ENCODE assay signal across 20 cellular contexts in the genomic region with DNA sequence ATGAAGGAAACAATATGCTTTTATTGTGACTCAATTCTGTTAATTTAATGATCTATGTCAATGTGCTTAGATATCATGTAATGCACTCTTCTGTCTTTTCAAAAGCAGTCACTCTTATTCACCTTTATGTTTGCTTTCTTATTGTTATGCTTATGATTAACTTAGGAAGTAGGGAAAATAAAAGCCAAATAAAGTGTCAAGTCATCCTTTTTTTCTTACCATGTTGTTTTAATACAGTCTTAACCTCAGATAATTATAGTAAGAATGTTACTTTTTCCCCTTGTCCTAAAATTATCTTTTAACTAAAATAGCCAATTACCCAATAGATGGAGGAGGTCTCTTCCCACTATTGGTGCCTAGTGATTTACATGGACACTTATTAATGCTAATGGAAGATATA.
A peak's percentile ranks its signal among the peaks of the same experiment; 100 is the strongest.
DNase-seq lines count a peak whose midpoint lies in the region; ATAC-seq, FAIRE-seq and TF ChIP-seq lines count a peak whose summit lies in the region.
"Had no signal": no experiment of that assay in that cellular context is flagged by ENCODE, and none has a peak within 500 bp of the region (broad histone marks: within the 10 kb centered on the region; RNA-seq: fewer than 3 reads in every experiment).

No MANE protein-coding gene starts in this region.

- CTCF ChIA-PET in K562 (lab: Yijun Ruan, JAX; ENCODE audit: low intra/inter-chr PET ratio): no interaction called here

- H3K9me1 ChIP-seq in K562 (ENCODE audit: control insufficient read depth, insufficient read depth, low read length): no peaks in the 10 kb centered on the region

- H3K36me3 Mint-ChIP-seq in GM23338 (ENCODE audit: low read depth): peaks cover 3% of the 10 kb centered on the region; the same call in 1 of the 3 replicates
- H3K36me3 Mint-ChIP-seq in stimulated activated naive B cell treated with anti-CD40 and anti-IgM and Interleukin-4, amounts not matched to agents 10 μg/mL and 1 μg/mL and 100 μg/mL, for 72 hours: no peaks in the 10 kb centered on the region
- H3K36me3 Mint-ChIP-seq: IgD-negative memory B cell had no signal

- TF ChIP-seq CTCF in GM23338 (conservative IDR thresholded peaks at IDR 0.05; ENCODE audit: low read depth in 2 of 2) (no peak), K562 (IDR thresholded peaks at IDR 0.05 in 2 of 3, conservative IDR thresholded peaks at IDR 0.05 in 1 of 3; ENCODE audit: insufficient read depth in 2 of 3, low read depth in 1 of 3, low read length in 3 of 3) (no peak)

- H3F3A ChIP-seq in GM23338 (replicated peaks; ENCODE audit: low read depth): no peaks in the 10 kb centered on the region

- no peak for ATAC-seq in GM23338
- ATAC-seq in K562: no peak
- ATAC-seq in stimulated activated naive B cell treated with anti-CD40 and anti-IgM and Interleukin-4, amounts not matched to agents 10 μg/mL and 1 μg/mL and 100 μg/mL, for 72 hours (replicated peaks): no peak
- no peak for ATAC-seq in left cardiac atrium

- no peak for TF ChIP-seq EP300 in K562 (IDR thresholded peaks at IDR 0.05; ENCODE audit: low read length)

- H3K4me2 ChIP-seq in GM23338 (peak overlapping the region; percentile 5; the same call in 1 of the 2 replicates), K562 (ENCODE audit: insufficient read depth, low read length) (no peak overlapping the region)

- peaks cover 5% of the 10 kb centered on the region for H3K9me3 Mint-ChIP-seq in GM23338
- no peaks in the 10 kb centered on the region for H3K9me3 Mint-ChIP-seq in stimulated activated naive B cell treated with anti-CD40 and anti-IgM and Interleukin-4, amounts not matched to agents 10 μg/mL and 1 μg/mL and 100 μg/mL, for 72 hours

- H3K79me2 ChIP-seq in GM23338 (replicated peaks; ENCODE audit: insufficient read depth) (no peaks in the 10 kb centered on the region), K562 (ENCODE audit: control insufficient read depth, insufficient read depth, low read length) (no peaks in the 10 kb centered on the region)

- DNase-seq in NCI-H748 (lab: John Stamatoyannopoulos, UW; ENCODE audit: unreplicated experiment) (peak; percentile 19), NCI-H748 treated with DMSO at 0.1 percent for 48 hours (lab: John Stamatoyannopoulos, UW) (no peak), GM23338 (ENCODE audit: low spot score) (no peak), NCI-H345 (lab: John Stamatoyannopoulos, UW) (peak; percentile 4), K562 (ENCODE audit: extremely low read depth in 1 of 4, low spot score in 3 of 4) (no peak), left cardiac atrium (no peak)
- DNase-seq in stimulated activated naive B cell treated with anti-CD40 and anti-IgM and Interleukin-4, amounts not matched to agents 10 μg/mL and 1 μg/mL and 100 μg/mL, for 72 hours: no peak
- DNase-seq: AML-193; Caco-2; CD4-positive, alpha-beta T cell; DMS79 treated with DMSO at 0.1 percent for 48 hours; GF-D8; GOT3; H7; KG1 had no signal

- TF ChIP-seq POLR2A in K562 (conservative IDR thresholded peaks at IDR 0.05): no peak

- H3K27me3 Mint-ChIP-seq in GM23338 (ENCODE audit: insufficient read depth, low read depth, poor library complexity): no peaks in the 10 kb centered on the region
- H3K27me3 Mint-ChIP-seq in stimulated activated naive B cell treated with anti-CD40 and anti-IgM and Interleukin-4, amounts not matched to agents 10 μg/mL and 1 μg/mL and 100 μg/mL, for 72 hours: no peaks in the 10 kb centered on the region
- H3K27me3 Mint-ChIP-seq: CD4-positive, alpha-beta T cell; IgD-negative memory B cell had no signal

- H3K27ac Mint-ChIP-seq in GM23338: no peak overlapping the region
- H3K27ac Mint-ChIP-seq in stimulated activated naive B cell treated with anti-CD40 and anti-IgM and Interleukin-4, amounts not matched to agents 10 μg/mL and 1 μg/mL and 100 μg/mL, for 72 hours: no peak overlapping the region
- H3K27ac Mint-ChIP-seq: CD4-positive, alpha-beta T cell; IgD-negative memory B cell had no signal

- in situ Hi-C loops in K562 (cut with MboI): no loop called here

- peaks cover 26% of the 10 kb centered on the region; the same call in 2 of the 3 replicates for H3K4me1 Mint-ChIP-seq in GM23338
- H3K4me1 Mint-ChIP-seq in stimulated activated naive B cell treated with anti-CD40 and anti-IgM and Interleukin-4, amounts not matched to agents 10 μg/mL and 1 μg/mL and 100 μg/mL, for 72 hours: no peaks in the 10 kb centered on the region
- H3K4me1 Mint-ChIP-seq: IgD-negative memory B cell had no signal

- no peak overlapping the region for H3K9ac ChIP-seq in K562 (ENCODE audit: insufficient read depth in 1 of 2, low read depth in 2 of 2, low read length in 2 of 2)

- no peaks in the 10 kb centered on the region for H3K9me3 ChIP-seq in K562 (replicated peaks; ENCODE audit: control insufficient read depth, insufficient read depth, low read depth, low read length)
- H3K9me3 ChIP-seq: Caco-2 had no signal

- POLR2A ChIA-PET in K562 (lab: Yijun Ruan, JAX): no interaction called here

- TF ChIP-seq RAD21 in K562 (CRISPR knock-in tag; conservative IDR thresholded peaks at IDR 0.05 in 1 of 2, IDR thresholded peaks at IDR 0.05 in 1 of 2): no peak

- no peaks in the 10 kb centered on the region for H4K20me1 ChIP-seq in GM23338 (replicated peaks; ENCODE audit: insufficient read depth)
- H4K20me1 ChIP-seq in K562 (replicated peaks; ENCODE audit: control insufficient read depth, insufficient read depth, low read length): no peaks in the 10 kb centered on the region

- H2AFZ ChIP-seq in GM23338 (no peak overlapping the region), K562 (ENCODE audit: low read depth, low read length) (no peak overlapping the region)

- intact Hi-C loops in K562 (cut with micrococcal nuclease) (no loop called here), left cardiac atrium (cut with DNase I) (no loop called here)

- H3K27ac ChIP-seq in GM23338 (ENCODE audit: low read depth) (no peak overlapping the region), K562 (ENCODE audit: extremely low read depth, low read depth, low read length) (no peak overlapping the region)
- H3K27ac ChIP-seq: C4-2B, HL-60 had no signal

- no TSS peak for BruUV-seq in K562 (replicated peaks; lab: Mats Ljungman, UMichigan)

- H3K27me3 ChIP-seq in GM23338 (ENCODE audit: insufficient read depth) (no peaks in the 10 kb centered on the region), K562 (ENCODE audit: control insufficient read depth in 2 of 2, insufficient read depth in 2 of 2, low read length in 2 of 2) (no peaks in the 10 kb centered on the region)

- no peak overlapping the region for H3K4me3 Mint-ChIP-seq in GM23338
- H3K4me3 Mint-ChIP-seq in stimulated activated naive B cell treated with anti-CD40 and anti-IgM and Interleukin-4, amounts not matched to agents 10 μg/mL and 1 μg/mL and 100 μg/mL, for 72 hours: no peak overlapping the region
- H3K4me3 Mint-ChIP-seq: CD4-positive, alpha-beta T cell; IgD-negative memory B cell had no signal

- no peak for FAIRE-seq in K562 (lab: Jason Lieb, UNC)
- FAIRE-seq: A204.1, D721Med had no signal

- no peaks in the 10 kb centered on the region for H3K9me2 ChIP-seq in GM23338 (ENCODE audit: insufficient read depth)

- H3K4me3 ChIP-seq in GM23338: no peak overlapping the region
- H3K4me3 ChIP-seq in K562: no peak overlapping the region

- H3K36me3 ChIP-seq in GM23338 (ENCODE audit: insufficient read depth) (no peaks in the 10 kb centered on the region), K562 (ENCODE audit: control insufficient read depth, insufficient read depth, low read length) (no peaks in the 10 kb centered on the region)

- peaks cover 25% of the 10 kb centered on the region for H3K4me1 ChIP-seq in GM23338 (ENCODE audit: insufficient read depth)
- H3K4me1 ChIP-seq in K562 (replicated peaks in 1 of 2; ENCODE audit: control insufficient read depth in 2 of 2, insufficient read depth in 2 of 2, low read length in 2 of 2): no peaks in the 10 kb centered on the region
- H3K4me1 ChIP-seq: Caco-2 had no signal

TF ChIP-seq in K562, 482 proteins besides CTCF, POLR2A, EP300 and RAD21 (continues in another document):
- TF ChIP-seq MAFG (tag; conservative IDR thresholded peaks at IDR 0.05) (peak; percentile 80), MAFK (IDR thresholded peaks at IDR 0.05; ENCODE audit: low read length) (peak; percentile 62; the same call in 1 of the 2 replicates), ZNF316 (IDR thresholded peaks at IDR 0.05) (peak; percentile 91), MAFF (IDR thresholded peaks at IDR 0.05; ENCODE audit: low read length) (peak; percentile 71), ARID4B (CRISPR knock-in tag; IDR thresholded peaks at IDR 0.05) (no peak)

Comparison
In these comparisons a context has a peak if more than half of its experiments do, and no peak if none do; other contexts are left out.
1. DNase-seq: peak in NCI-H748 (single experiment) and NCI-H345 (single experiment); none in NCI-H748 treated with DMSO at 0.1 percent for 48 hours (single experiment), GM23338 (single experiment), K562 (0 of 4), stimulated activated naive B cell treated with anti-CD40 and anti-IgM and Interleukin-4, amounts not matched to agents 10 μg/mL and 1 μg/mL and 100 μg/mL, for 72 hours (single experiment) and left cardiac atrium (single experiment).